ENCODE assay signal across 1 cellular context in the genomic region with DNA sequence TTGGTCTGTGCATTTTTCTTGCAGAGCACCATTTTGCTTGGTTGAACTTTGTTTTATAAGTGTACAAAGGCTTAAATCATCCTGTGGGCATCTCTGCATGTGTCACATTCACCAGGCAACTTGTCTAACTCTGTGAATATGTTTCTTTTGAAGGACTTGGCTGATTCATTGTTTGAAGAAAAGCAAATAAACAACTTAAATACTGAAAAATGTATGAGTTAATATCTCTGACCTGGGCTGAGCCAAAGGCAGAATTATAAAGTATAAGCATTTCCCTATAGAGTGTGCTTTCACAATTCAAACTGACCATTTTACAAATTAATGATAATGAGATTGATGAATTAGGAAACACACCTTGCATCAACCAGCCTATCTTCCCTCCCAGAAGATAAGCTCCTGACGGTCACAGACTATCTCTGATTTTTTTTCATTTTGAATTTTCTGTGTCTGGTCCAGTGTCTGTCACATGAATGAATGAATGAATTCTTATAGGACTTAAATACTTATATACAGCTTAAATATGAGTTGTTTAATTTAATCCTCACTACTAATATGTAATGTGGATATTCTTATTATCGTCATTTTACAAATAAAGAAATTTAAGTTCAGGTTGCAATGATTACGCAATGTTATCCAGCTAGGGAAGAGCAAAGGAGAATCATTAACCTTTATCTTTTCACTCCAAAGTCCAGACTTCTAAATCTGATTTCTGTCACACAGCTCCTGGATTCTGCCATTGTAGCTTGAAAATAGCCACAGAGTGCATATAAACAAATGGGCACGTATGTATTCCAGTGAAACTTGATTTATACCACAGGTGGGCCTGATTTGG.
TF ChIP-seq lines count a peak whose summit lies in the region.

No MANE protein-coding gene starts in this region.

TF ChIP-seq in HepG2, 621 proteins besides CTCF, POLR2A, EP300 and RAD21 (continued from another document and continues in another):
- TF ChIP-seq, protein P1, sequence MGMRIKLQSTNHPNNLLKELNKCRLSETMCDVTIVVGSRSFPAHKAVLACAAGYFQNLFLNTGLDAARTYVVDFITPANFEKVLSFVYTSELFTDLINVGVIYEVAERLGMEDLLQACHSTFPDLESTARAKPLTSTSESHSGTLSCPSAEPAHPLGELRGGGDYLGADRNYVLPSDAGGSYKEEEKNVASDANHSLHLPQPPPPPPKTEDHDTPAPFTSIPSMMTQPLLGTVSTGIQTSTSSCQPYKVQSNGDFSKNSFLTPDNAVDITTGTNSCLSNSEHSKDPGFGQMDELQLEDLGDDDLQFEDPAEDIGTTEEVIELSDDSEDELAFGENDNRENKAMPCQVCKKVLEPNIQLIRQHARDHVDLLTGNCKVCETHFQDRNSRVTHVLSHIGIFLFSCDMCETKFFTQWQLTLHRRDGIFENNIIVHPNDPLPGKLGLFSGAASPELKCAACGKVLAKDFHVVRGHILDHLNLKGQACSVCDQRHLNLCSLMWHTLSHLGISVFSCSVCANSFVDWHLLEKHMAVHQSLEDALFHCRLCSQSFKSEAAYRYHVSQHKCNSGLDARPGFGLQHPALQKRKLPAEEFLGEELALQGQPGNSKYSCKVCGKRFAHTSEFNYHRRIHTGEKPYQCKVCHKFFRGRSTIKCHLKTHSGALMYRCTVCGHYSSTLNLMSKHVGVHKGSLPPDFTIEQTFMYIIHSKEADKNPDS (CRISPR knock-in tag; IDR thresholded peaks at IDR 0.05) = no peak
- TF ChIP-seq ZNF850 (CRISPR knock-in tag; conservative IDR thresholded peaks at IDR 0.05) (no peak), MEF2D (CRISPR knock-in tag; IDR thresholded peaks at IDR 0.05) (peak; percentile 65), ZNF138 (CRISPR knock-in tag; IDR thresholded peaks at IDR 0.05; ENCODE audit: low read depth) (no peak), MED13 (CRISPR knock-in tag; IDR thresholded peaks at IDR 0.05) (peak; percentile 20; the same call in 1 of the 2 replicates), ZBTB8A (CRISPR knock-in tag; IDR thresholded peaks at IDR 0.05; ENCODE audit: borderline replicate concordance, low read depth) (no peak), XBP1 (CRISPR knock-in tag; IDR thresholded peaks at IDR 0.05) (no peak), ZFP36L1 (CRISPR knock-in tag; IDR thresholded peaks at IDR 0.05) (no peak), ZNF737 (CRISPR knock-in tag; IDR thresholded peaks at IDR 0.05; ENCODE audit: borderline replicate concordance) (no peak), KAT8 (CRISPR knock-in tag; IDR thresholded peaks at IDR 0.05) (peak; percentile 36), ZNF883 (CRISPR knock-in tag; IDR thresholded peaks at IDR 0.05; ENCODE audit: not compliant biosample characterization) (no peak), ZNF562 (CRISPR knock-in tag; IDR thresholded peaks at IDR 0.05; ENCODE audit: borderline replicate concordance) (no peak), FOXP1 (IDR thresholded peaks at IDR 0.05) (no peak), FOXP1 (CRISPR knock-in tag; IDR thresholded peaks at IDR 0.05) (peak; percentile 67), CREB1 (IDR thresholded peaks at IDR 0.05) (0 out of 2 replicates have a peak, but pooled peaks have one; percentile 7), CREB1 (CRISPR knock-in tag; IDR thresholded peaks at IDR 0.05) (no peak), ZNF543 (CRISPR knock-in tag; IDR thresholded peaks at IDR 0.05) (no peak), KLF15 (CRISPR knock-in tag; IDR thresholded peaks at IDR 0.05; ENCODE audit: borderline replicate concordance) (no peak), ARNT2 (CRISPR knock-in tag; IDR thresholded peaks at IDR 0.05; ENCODE audit: low read depth) (no peak), PHF8 (CRISPR knock-in tag; IDR thresholded peaks at IDR 0.05) (no peak), RXRB (CRISPR knock-in tag; IDR thresholded peaks at IDR 0.05; ENCODE audit: borderline replicate concordance) (peak; percentile 64), ZSCAN9 (CRISPR knock-in tag; IDR thresholded peaks at IDR 0.05; ENCODE audit: borderline replicate concordance) (peak; percentile 60; the same call in 1 of the 2 replicates), ZNF546 (CRISPR knock-in tag; conservative IDR thresholded peaks at IDR 0.05) (no peak), PPARG (CRISPR knock-in tag; conservative IDR thresholded peaks at IDR 0.05) (peak; percentile 43), ZNF530 (CRISPR knock-in tag; IDR thresholded peaks at IDR 0.05; ENCODE audit: low read depth) (no peak), ZNF841 (CRISPR knock-in tag; IDR thresholded peaks at IDR 0.05; ENCODE audit: borderline replicate concordance) (no peak), RCOR2 (CRISPR knock-in tag; IDR thresholded peaks at IDR 0.05) (peak; percentile 70)
- TF ChIP-seq, protein P2, sequence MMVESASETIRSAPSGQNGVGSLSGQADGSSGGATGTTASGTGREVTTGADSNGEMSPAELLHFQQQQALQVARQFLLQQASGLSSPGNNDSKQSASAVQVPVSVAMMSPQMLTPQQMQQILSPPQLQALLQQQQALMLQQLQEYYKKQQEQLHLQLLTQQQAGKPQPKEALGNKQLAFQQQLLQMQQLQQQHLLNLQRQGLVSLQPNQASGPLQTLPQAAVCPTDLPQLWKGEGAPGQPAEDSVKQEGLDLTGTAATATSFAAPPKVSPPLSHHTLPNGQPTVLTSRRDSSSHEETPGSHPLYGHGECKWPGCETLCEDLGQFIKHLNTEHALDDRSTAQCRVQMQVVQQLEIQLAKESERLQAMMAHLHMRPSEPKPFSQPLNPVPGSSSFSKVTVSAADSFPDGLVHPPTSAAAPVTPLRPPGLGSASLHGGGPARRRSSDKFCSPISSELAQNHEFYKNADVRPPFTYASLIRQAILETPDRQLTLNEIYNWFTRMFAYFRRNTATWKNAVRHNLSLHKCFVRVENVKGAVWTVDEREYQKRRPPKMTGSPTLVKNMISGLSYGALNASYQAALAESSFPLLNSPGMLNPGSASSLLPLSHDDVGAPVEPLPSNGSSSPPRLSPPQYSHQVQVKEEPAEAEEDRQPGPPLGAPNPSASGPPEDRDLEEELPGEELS (CRISPR knock-in tag; IDR thresholded peaks at IDR 0.05) = peak; percentile 78
- TF ChIP-seq, protein P3, sequence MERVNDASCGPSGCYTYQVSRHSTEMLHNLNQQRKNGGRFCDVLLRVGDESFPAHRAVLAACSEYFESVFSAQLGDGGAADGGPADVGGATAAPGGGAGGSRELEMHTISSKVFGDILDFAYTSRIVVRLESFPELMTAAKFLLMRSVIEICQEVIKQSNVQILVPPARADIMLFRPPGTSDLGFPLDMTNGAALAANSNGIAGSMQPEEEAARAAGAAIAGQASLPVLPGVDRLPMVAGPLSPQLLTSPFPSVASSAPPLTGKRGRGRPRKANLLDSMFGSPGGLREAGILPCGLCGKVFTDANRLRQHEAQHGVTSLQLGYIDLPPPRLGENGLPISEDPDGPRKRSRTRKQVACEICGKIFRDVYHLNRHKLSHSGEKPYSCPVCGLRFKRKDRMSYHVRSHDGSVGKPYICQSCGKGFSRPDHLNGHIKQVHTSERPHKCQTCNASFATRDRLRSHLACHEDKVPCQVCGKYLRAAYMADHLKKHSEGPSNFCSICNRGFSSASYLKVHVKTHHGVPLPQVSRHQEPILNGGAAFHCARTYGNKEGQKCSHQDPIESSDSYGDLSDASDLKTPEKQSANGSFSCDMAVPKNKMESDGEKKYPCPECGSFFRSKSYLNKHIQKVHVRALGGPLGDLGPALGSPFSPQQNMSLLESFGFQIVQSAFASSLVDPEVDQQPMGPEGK (CRISPR knock-in tag; IDR thresholded peaks at IDR 0.05) = no peak
- TF ChIP-seq, protein P4, sequence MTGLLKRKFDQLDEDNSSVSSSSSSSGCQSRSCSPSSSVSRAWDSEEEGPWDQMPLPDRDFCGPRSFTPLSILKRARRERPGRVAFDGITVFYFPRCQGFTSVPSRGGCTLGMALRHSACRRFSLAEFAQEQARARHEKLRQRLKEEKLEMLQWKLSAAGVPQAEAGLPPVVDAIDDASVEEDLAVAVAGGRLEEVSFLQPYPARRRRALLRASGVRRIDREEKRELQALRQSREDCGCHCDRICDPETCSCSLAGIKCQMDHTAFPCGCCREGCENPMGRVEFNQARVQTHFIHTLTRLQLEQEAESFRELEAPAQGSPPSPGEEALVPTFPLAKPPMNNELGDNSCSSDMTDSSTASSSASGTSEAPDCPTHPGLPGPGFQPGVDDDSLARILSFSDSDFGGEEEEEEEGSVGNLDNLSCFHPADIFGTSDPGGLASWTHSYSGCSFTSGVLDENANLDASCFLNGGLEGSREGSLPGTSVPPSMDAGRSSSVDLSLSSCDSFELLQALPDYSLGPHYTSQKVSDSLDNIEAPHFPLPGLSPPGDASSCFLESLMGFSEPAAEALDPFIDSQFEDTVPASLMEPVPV (CRISPR knock-in tag; IDR thresholded peaks at IDR 0.05) = no peak; the same call in 1 of the 2 replicates
- TF ChIP-seq, protein P5, sequence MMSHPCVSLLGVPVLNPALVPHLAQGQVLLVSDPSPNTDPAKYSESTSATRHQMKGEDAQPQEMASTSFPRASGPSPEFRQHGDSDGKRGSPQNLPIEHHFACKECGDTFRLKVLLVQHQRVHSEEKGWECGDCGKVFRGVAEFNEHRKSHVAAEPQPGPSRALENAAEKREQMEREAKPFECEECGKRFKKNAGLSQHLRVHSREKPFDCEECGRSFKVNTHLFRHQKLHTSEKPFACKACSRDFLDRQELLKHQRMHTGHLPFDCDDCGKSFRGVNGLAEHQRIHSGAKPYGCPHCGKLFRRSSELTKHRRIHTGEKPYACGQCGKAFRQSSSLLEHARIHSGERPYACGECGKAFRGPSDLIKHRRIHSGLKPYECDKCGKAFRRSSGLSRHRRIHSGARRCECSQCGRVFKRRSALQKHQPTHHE (CRISPR knock-in tag; IDR thresholded peaks at IDR 0.05; ENCODE audit: borderline replicate concordance) = no peak
- TF ChIP-seq, protein P6, sequence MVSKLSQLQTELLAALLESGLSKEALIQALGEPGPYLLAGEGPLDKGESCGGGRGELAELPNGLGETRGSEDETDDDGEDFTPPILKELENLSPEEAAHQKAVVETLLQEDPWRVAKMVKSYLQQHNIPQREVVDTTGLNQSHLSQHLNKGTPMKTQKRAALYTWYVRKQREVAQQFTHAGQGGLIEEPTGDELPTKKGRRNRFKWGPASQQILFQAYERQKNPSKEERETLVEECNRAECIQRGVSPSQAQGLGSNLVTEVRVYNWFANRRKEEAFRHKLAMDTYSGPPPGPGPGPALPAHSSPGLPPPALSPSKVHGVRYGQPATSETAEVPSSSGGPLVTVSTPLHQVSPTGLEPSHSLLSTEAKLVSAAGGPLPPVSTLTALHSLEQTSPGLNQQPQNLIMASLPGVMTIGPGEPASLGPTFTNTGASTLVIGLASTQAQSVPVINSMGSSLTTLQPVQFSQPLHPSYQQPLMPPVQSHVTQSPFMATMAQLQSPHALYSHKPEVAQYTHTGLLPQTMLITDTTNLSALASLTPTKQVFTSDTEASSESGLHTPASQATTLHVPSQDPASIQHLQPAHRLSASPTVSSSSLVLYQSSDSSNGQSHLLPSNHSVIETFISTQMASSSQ (IDR thresholded peaks at IDR 0.05; ENCODE audit: low read depth) = peak; percentile 93
- TF ChIP-seq, protein P6 (CRISPR knock-in tag; IDR thresholded peaks at IDR 0.05; ENCODE audit: borderline replicate concordance) = peak; percentile 96
- TF ChIP-seq, protein P7, sequence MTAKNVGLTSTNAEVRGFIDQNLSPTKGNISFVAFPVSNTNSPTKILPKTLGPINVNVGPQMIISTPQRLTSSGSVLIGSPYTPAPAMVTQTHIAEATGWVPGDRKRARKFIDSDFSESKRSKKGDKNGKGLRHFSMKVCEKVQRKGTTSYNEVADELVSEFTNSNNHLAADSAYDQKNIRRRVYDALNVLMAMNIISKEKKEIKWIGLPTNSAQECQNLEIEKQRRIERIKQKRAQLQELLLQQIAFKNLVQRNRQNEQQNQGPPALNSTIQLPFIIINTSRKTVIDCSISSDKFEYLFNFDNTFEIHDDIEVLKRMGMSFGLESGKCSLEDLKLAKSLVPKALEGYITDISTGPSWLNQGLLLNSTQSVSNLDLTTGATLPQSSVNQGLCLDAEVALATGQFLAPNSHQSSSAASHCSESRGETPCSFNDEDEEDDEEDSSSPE (CRISPR knock-in tag; IDR thresholded peaks at IDR 0.05) = 0 out of 2 replicates have a peak, but pooled peaks have one; percentile 7
- TF ChIP-seq, protein P8, sequence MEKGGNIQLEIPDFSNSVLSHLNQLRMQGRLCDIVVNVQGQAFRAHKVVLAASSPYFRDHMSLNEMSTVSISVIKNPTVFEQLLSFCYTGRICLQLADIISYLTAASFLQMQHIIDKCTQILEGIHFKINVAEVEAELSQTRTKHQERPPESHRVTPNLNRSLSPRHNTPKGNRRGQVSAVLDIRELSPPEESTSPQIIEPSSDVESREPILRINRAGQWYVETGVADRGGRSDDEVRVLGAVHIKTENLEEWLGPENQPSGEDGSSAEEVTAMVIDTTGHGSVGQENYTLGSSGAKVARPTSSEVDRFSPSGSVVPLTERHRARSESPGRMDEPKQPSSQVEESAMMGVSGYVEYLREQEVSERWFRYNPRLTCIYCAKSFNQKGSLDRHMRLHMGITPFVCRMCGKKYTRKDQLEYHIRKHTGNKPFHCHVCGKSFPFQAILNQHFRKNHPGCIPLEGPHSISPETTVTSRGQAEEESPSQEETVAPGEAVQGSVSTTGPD (CRISPR knock-in tag; IDR thresholded peaks at IDR 0.05) = no peak
- TF ChIP-seq, protein P9, sequence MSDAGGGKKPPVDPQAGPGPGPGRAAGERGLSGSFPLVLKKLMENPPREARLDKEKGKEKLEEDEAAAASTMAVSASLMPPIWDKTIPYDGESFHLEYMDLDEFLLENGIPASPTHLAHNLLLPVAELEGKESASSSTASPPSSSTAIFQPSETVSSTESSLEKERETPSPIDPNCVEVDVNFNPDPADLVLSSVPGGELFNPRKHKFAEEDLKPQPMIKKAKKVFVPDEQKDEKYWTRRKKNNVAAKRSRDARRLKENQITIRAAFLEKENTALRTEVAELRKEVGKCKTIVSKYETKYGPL (CRISPR knock-in tag; IDR thresholded peaks at IDR 0.05) = peak; percentile 72; the same call in 1 of the 2 replicates
- TF ChIP-seq, protein P10, sequence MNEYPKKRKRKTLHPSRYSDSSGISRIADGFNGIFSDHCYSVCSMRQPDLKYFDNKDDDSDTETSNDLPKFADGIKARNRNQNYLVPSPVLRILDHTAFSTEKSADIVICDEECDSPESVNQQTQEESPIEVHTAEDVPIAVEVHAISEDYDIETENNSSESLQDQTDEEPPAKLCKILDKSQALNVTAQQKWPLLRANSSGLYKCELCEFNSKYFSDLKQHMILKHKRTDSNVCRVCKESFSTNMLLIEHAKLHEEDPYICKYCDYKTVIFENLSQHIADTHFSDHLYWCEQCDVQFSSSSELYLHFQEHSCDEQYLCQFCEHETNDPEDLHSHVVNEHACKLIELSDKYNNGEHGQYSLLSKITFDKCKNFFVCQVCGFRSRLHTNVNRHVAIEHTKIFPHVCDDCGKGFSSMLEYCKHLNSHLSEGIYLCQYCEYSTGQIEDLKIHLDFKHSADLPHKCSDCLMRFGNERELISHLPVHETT (CRISPR knock-in tag; conservative IDR thresholded peaks at IDR 0.05) = no peak
- TF ChIP-seq, protein P11, sequence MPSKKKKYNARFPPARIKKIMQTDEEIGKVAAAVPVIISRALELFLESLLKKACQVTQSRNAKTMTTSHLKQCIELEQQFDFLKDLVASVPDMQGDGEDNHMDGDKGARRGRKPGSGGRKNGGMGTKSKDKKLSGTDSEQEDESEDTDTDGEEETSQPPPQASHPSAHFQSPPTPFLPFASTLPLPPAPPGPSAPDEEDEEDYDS (CRISPR knock-in tag; IDR thresholded peaks at IDR 0.05) = peak; percentile 43; the same call in 1 of the 2 replicates
